In the genomic region with DNA sequence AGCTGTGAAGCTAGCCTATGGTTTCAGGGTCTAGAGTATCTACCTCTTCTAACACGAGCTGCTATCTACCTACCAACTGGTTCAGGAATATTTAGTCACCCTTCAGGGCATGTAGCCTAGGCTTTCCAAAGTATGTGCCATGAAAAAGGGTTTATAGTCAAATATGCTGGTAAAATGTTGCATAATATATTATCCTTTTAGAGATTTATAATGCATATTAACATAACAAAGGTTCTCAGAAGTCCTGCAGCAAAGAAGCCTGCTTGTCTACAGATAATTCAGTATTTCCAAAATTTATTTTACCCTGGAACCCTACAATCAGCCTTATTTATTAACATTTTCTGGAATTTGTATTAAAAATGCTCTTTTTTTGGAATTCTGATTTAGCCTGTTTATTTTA, we compare ENCODE assay signal across 10 cellular contexts. TPM values are rescaled to one million over a fixed set of nuclear protein-coding genes. Genes with fewer than 3 reads are reported as not detected.
"Had no signal": no experiment of that assay in that cellular context is flagged by ENCODE, and none has a peak within 500 bp of the region (broad histone marks: within the 10 kb centered on the region; RNA-seq: fewer than 3 reads in every experiment).

No MANE protein-coding gene starts in this region.

- H3K9ac ChIP-seq: KMS-11 had no signal

- H3K4me2 ChIP-seq: KMS-11 had no signal

- FAIRE-seq: HepG2, HTR-8/SVneo had no signal

- DNase-seq: IMR-90, KBM-7, KG1 had no signal

- ATAC-seq: HepG2 had no signal

- H3K27ac ChIP-seq: HL-60, KMS-11 had no signal

RNA-seq across cellular contexts. Expression of gene PRDM13, which starts 56.0 kb away (rescaled TPM):
- total RNA-seq: HepG2, HT-29, HT1080, IMR-90 had no signal
- polyA plus RNA-seq: HepG2, IgD-negative memory B cell, IMR-90 had no signal
